1 cellular context compared by ENCODE assay signal in the genomic region with DNA sequence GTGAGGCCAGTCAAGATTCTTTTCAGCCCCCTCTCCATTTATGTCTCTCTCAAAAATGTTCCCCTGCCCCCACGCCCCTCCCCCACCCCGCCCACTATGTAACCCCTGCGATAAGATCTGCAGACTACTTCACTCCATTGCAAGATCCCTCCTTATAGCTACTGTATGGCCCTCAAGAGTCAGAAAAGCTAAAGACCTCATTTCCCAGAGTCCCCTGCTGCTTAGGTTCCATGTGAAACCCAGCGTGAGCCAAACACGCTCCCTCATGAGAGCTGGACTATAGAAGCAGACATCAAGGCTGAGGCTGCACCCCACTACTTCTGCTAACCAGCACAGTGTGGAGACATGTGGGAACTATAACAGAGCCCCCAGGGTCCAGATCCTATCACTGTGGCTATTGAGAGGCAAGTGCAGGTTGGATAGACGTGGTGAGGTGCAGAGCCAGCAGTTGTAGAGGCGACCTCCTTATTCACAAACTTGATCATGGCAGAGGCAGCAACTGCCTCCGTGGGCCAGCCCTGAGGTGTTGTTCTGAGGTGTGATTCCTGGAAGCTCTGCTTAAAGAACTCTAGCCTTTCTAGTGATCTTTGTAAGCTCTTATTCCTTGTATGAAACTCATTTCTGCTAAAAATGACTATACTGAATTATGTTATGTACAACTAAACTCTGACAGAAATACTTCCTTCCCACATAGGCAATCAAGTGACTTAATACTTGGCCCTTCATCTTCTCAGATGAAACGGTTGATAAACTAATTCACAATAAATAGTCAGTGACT.
TF ChIP-seq lines count a peak whose summit lies in the region.

No MANE protein-coding gene starts in this region.

TF ChIP-seq in K562, 482 proteins besides CTCF, POLR2A, EP300 and RAD21 (continued from another document):
- TF ChIP-seq L3MBTL2 (IDR thresholded peaks at IDR 0.05): peak; percentile 55; the same call in 1 of the 2 replicates
- TF ChIP-seq, protein P1, sequence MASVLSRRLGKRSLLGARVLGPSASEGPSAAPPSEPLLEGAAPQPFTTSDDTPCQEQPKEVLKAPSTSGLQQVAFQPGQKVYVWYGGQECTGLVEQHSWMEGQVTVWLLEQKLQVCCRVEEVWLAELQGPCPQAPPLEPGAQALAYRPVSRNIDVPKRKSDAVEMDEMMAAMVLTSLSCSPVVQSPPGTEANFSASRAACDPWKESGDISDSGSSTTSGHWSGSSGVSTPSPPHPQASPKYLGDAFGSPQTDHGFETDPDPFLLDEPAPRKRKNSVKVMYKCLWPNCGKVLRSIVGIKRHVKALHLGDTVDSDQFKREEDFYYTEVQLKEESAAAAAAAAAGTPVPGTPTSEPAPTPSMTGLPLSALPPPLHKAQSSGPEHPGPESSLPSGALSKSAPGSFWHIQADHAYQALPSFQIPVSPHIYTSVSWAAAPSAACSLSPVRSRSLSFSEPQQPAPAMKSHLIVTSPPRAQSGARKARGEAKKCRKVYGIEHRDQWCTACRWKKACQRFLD (CRISPR knock-in tag; IDR thresholded peaks at IDR 0.05): peak; percentile 54; the same call in 1 of the 2 replicates
